11 cellular contexts compared by ENCODE assay signal in genomic region chr3:98341758-98342157, GRCh38. TPM values are rescaled to one million over a fixed set of nuclear protein-coding genes. Genes with fewer than 3 reads are reported as not detected.
"Had no signal": no experiment of that assay in that cellular context is flagged by ENCODE, and none has a peak within 500 bp of the region (broad histone marks: within the 10 kb centered on the region; RNA-seq: fewer than 3 reads in every experiment).

No MANE protein-coding gene starts in this region.

- DNase-seq: GOT3, H7, HFFc6, IMR-90, KBM-7 had no signal

- H3K27ac ChIP-seq: HL-60, KMS-11 had no signal

- H3K9me3 ChIP-seq: HAP-1 had no signal

- H3K36me3 ChIP-seq: HAP-1 had no signal

- H3K4me3 ChIP-seq: HAP-1 had no signal

- H3K4me2 ChIP-seq: KMS-11 had no signal

- ATAC-seq: HCT116 had no signal

- H3K4me1 ChIP-seq: HAP-1 had no signal

- H3K9ac ChIP-seq: KMS-11 had no signal

RNA-seq across cellular contexts. Expression of gene OR5K4, which starts 11.9 kb away (rescaled TPM):
- total RNA-seq: H4, H7, HFFc6, HT1080, IMR-90 had no signal
- polyA plus RNA-seq: IMR-90 had no signal

RNA-seq across cellular contexts. Expression of gene OR5K3, which starts 48.7 kb away (rescaled TPM):
- total RNA-seq: H4, H7, HFFc6, HT1080, IMR-90 had no signal
- polyA plus RNA-seq: IMR-90 had no signal

RNA-seq across cellular contexts. Expression of gene OR5H2, which starts 59.5 kb away (rescaled TPM):
- total RNA-seq: H4, H7, HFFc6, HT1080, IMR-90 had no signal
- polyA plus RNA-seq: IMR-90 had no signal
